8 cellular contexts compared by ENCODE assay signal in the genomic region with DNA sequence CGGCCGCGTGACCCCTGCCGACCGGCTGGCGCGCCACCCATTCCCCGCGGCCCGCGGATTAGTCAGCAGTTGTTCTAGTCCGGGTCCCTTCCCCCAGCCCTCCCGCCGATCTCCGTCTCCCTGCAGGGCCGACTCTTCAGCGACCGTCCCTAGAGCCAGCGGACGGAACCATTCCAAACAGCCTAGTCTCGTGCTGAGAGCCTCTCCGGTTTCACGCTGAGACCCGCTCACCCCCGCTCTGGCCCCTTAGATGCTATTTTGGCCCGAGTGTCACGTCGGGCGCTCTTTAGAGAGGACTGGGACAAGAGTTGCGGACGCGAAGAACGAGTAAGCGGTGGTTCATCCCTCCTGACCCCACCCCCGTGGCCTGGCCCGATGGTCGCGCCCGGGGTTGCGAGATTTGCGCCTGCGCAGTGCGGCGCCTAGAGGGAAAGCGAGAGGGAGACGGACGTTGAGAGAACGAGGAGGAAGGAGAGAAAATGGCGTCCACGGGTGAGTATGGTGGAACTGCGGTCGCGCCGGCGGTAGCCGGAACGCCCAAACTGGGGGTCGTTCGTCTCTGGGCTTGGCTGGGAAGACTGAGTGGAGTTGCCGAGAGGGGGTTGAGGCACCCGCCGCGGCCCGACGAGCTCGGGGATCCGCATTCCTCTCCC. TPM values are rescaled to one million over a fixed set of nuclear protein-coding genes. Genes with fewer than 3 reads are reported as not detected.
A peak's percentile ranks its signal among the peaks of the same experiment; 100 is the strongest.
DNase-seq lines count a peak whose midpoint lies in the region; ATAC-seq and TF ChIP-seq lines count a peak whose summit lies in the region.

A gene with protein sequence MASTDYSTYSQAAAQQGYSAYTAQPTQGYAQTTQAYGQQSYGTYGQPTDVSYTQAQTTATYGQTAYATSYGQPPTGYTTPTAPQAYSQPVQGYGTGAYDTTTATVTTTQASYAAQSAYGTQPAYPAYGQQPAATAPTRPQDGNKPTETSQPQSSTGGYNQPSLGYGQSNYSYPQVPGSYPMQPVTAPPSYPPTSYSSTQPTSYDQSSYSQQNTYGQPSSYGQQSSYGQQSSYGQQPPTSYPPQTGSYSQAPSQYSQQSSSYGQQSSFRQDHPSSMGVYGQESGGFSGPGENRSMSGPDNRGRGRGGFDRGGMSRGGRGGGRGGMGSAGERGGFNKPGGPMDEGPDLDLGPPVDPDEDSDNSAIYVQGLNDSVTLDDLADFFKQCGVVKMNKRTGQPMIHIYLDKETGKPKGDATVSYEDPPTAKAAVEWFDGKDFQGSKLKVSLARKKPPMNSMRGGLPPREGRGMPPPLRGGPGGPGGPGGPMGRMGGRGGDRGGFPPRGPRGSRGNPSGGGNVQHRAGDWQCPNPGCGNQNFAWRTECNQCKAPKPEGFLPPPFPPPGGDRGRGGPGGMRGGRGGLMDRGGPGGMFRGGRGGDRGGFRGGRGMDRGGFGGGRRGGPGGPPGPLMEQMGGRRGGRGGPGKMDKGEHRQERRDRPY (plus strand): TSS at position 411 of the 653 bp plus-strand sequence. CDS start 69 bp downstream, at position 480.
RHBDD3 (minus strand) TSS at position 124 of the 653 bp plus-strand sequence. CDS start 2,355 bp downstream, outside the sequence.

- no peaks in the 10 kb centered on the region for H3K9me3 Mint-ChIP-seq in activated naive CD4-positive, alpha-beta T cell treated with anti-CD3 and anti-CD28 coated beads, Interleukin-2, amount 50 U/mL, for 72 hours

- peak within 1 kb of the TSS; percentile 99 for H3K27ac ChIP-seq in temporal lobe (ENCODE audit: low read depth, low read length)

- DNase-seq in GM10248 (ENCODE audit: extremely low spot score) (peak; percentile 95), NCI-H1105 (lab: John Stamatoyannopoulos, UW) (peak; percentile 83), SKM-1 (lab: John Stamatoyannopoulos, UW; ENCODE audit: unreplicated experiment) (peak; percentile 95), glomerular visceral epithelial cell (ENCODE audit: extremely low spot score) (peak; percentile 94), omental fat pad (ENCODE audit: low spot score) (peak; percentile 81)
- DNase-seq in activated naive CD4-positive, alpha-beta T cell treated with anti-CD3 and anti-CD28 coated beads, Interleukin-2, amount 50 U/mL, for 72 hours (ENCODE audit: low spot score in 2 of 2), result peak; percentile 97 to 99

- POLR2A ChIA-PET in GM10248 (lab: Yijun Ruan, JAX), result interaction anchor here (0.6 to 1.0 kb wide), 2 partner anchors 11 to 19 kb away, joined by 4 to 7 read pairs; no protein-coding TSS in a partner anchor

- ATAC-seq in HG02623 (IDR thresholded peaks at IDR 0.05; ENCODE audit: unreplicated experiment) (peak; percentile 81), omental fat pad (ENCODE audit: low FRiP score) (peak; percentile 89)
- ATAC-seq in activated naive CD4-positive, alpha-beta T cell treated with anti-CD3 and anti-CD28 coated beads, Interleukin-2, amount 50 U/mL, for 72 hours, result peak; percentile 89 to 95

- TF ChIP-seq CTCF in GM10248 (IDR thresholded peaks at IDR 0.05; ENCODE audit: control extremely low read depth, extremely low read depth, low read depth, missing control alignments) (no peak), omental fat pad (IDR thresholded peaks at IDR 0.05) (no peak)

- CTCF ChIA-PET in GM10248 (lab: Yijun Ruan, JAX), result interaction anchor here (4.5 kb wide), 1 partner anchor 22 kb away, joined by 19 read pairs; no protein-coding TSS in a partner anchor

- peaks cover 48 to 64% of the 10 kb centered on the region in 2 donors for H3K36me3 Mint-ChIP-seq in activated naive CD4-positive, alpha-beta T cell treated with anti-CD3 and anti-CD28 coated beads, Interleukin-2, amount 50 U/mL, for 72 hours

- peak within 1 kb of the TSS; percentile 99 for H3K27ac Mint-ChIP-seq in activated naive CD4-positive, alpha-beta T cell treated with anti-CD3 and anti-CD28 coated beads, Interleukin-2, amount 50 U/mL, for 72 hours

RNA-seq across cellular contexts. Expression of the first gene that starts in this region (rescaled TPM):
- 100 to 1,000 TPM; 257 to 320 TPM for total RNA-seq in activated naive CD4-positive, alpha-beta T cell treated with anti-CD3 and anti-CD28 coated beads, Interleukin-2, amount 50 U/mL, for 72 hours
- 100 to 1,000 TPM; 190 to 274 (median 202) TPM for total RNA-seq in omental fat pad
- total RNA-seq in temporal lobe, result 122 TPM

RNA-seq across cellular contexts. Expression of gene RHBDD3, which starts in this region (rescaled TPM):
- 10 to 100 TPM; 19.6 to 29.5 TPM for total RNA-seq in activated naive CD4-positive, alpha-beta T cell treated with anti-CD3 and anti-CD28 coated beads, Interleukin-2, amount 50 U/mL, for 72 hours
- 10 to 100 TPM; 15.0 to 30.8 (median 25.4) TPM for total RNA-seq in omental fat pad
- total RNA-seq in temporal lobe, result 16.2 TPM

Comparison
In these comparisons a context has a peak if more than half of its experiments do, and no peak if none do; other contexts are left out.
1. Peak in every context shown above with its lines: DNase-seq, ATAC-seq and H3K27ac ChIP-seq.